In genomic region chr12:4830568-4830967, GRCh38 we compare ENCODE assay signal across 1 cellular context.
TF ChIP-seq lines count a peak whose summit lies in the region.

No MANE protein-coding gene starts in this region.

TF ChIP-seq in WTC11, 78 proteins besides CTCF, POLR2A, EP300 and RAD21 (continued from another document):
- no peak for TF ChIP-seq USF2 (CRISPR knock-in tag; IDR thresholded peaks at IDR 0.05)
- no peak for TF ChIP-seq TEAD4 (CRISPR knock-in tag; IDR thresholded peaks at IDR 0.05)
- TF ChIP-seq JAZF1 (CRISPR knock-in tag; IDR thresholded peaks at IDR 0.05): no peak
- no peak for TF ChIP-seq MYBL2 (CRISPR knock-in tag; IDR thresholded peaks at IDR 0.05)
